Comparison of ENCODE assay signal across 18 cellular contexts in the genomic region with DNA sequence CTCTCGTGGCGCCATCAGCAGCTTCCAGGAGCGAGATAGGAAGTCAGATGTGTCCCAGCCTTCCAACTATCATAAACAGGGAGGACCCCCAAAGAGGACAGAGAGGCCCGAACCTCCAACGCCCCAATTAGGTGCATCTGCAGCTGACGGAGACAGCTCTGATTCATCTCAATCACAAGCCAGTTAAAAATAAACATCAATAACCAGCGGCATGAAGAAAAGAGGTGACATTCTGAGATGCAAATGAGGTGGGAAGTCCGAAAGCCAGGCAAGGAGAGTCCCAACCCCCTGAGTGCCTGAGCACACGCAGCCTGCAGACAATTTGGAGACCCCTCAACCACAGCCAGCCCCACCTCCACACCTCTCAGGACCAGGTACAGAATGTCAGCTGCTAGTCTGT. TPM values are rescaled to one million over a fixed set of nuclear protein-coding genes. Genes with fewer than 3 reads are reported as not detected.
A peak's percentile ranks its signal among the peaks of the same experiment; 100 is the strongest.
DNase-seq lines count a peak whose midpoint lies in the region; ATAC-seq, FAIRE-seq and TF ChIP-seq lines count a peak whose summit lies in the region.
"Had no signal": no experiment of that assay in that cellular context is flagged by ENCODE, and none has a peak within 500 bp of the region (broad histone marks: within the 10 kb centered on the region; RNA-seq: fewer than 3 reads in every experiment).

No MANE protein-coding gene starts in this region.

- H3K4me3 ChIP-seq in GM12865 (ENCODE audit: low read depth, low read length) (no peak overlapping the region), GM12878 (no peak overlapping the region)
- H3K4me3 ChIP-seq: K562, PC-9, SJSA1 had no signal

- H4K20me1 ChIP-seq in GM12878 (ENCODE audit: control insufficient read depth, insufficient read depth) = no peaks in the 10 kb centered on the region

- WGBS in GM12878 (ENCODE audit: insufficient coverage, insufficient replicate concordance, low lambda C conversion rate, missing lambda C conversion rate) = 1% methylated on average over 9 of the region's 9 CpGs

- H3K27ac ChIP-seq in GM12878 (ENCODE audit: control insufficient read depth, insufficient read depth) = no peak overlapping the region
- H3K27ac ChIP-seq: C4-2B, PC-9, SJSA1 had no signal

- H3K36me3 ChIP-seq in GM12878 (ENCODE audit: control insufficient read depth in 2 of 2, insufficient read depth in 2 of 2, low read length in 1 of 2) = no peaks in the 10 kb centered on the region
- H3K36me3 ChIP-seq: SJSA1 had no signal

- ATAC-seq in GM18867 (IDR thresholded peaks at IDR 0.05; ENCODE audit: unreplicated experiment) (peak; percentile 57), HG02852 (IDR thresholded peaks at IDR 0.05; ENCODE audit: unreplicated experiment) (peak; percentile 56), GM12878 (peak; percentile 51), HG02623 (IDR thresholded peaks at IDR 0.05; ENCODE audit: unreplicated experiment) (no peak)
- ATAC-seq: K562 had no signal

- peak; percentile 20 for DNase-seq in GM12865 (ENCODE audit: low read depth)
- DNase-seq in GM12878 (ENCODE audit: low read depth, low spot score) = no peak
- DNase-seq in activated effector memory CD4-positive, alpha-beta T cell treated with anti-CD3 and anti-CD28 coated beads, Interleukin-2, amount 50 U/mL, for 16 hours = no peak
- no peak for DNase-seq in activated CD4-positive, alpha-beta T cell treated with anti-CD3 and anti-CD28 coated beads, Interleukin-2, amount 50 U/mL, for 48 hours
- DNase-seq in RCC 7860 (ENCODE audit: low spot score) = no peak
- DNase-seq: NCI-H1105 treated with DMSO at 0.1 percent for 48 hours, NCI-H1694, NCI-H2081 treated with DMSO at 0.1 percent for 48 hours, NCI-H2227 treated with DMSO at 0.1 percent for 48 hours, PC-9 had no signal

- intact Hi-C loops in GM12878 (cut with micrococcal nuclease; ENCODE audit: unreplicated experiment) = no loop called here

- CTCF ChIA-PET in GM12878 (lab: Yijun Ruan, JAX) = interaction anchor here (1.7 kb wide), 1 partner anchor 57 kb away, joined by 3 read pairs; no protein-coding TSS in a partner anchor

- BruUV-seq in GM12878 (replicated peaks; lab: Mats Ljungman, UMichigan) = no TSS peak

- POLR2A ChIA-PET in GM12878 (lab: Charles Lee) = no interaction called here

- FAIRE-seq in GM12878 (lab: Jason Lieb, UNC) (no peak), RCC 7860 (lab: Jason Lieb, UNC) (no peak)
- FAIRE-seq: D721Med, H54, K562 had no signal

- H3K4me2 ChIP-seq in GM12878 (ENCODE audit: control insufficient read depth, insufficient read depth) = peak overlapping the region; percentile 44; the same call in 1 of the 2 replicates
- H3K4me2 ChIP-seq: PC-9 had no signal

- H3K4me1 ChIP-seq in GM12878 (ENCODE audit: control insufficient read depth, insufficient read depth, low read length) = peaks cover 13% of the 10 kb centered on the region
- H3K4me1 ChIP-seq: SJSA1 had no signal

- H3K27me3 ChIP-seq in GM12878 (replicated peaks in 1 of 2; ENCODE audit: control insufficient read depth in 2 of 2, insufficient read depth in 2 of 2, low read length in 1 of 2) = no peaks in the 10 kb centered on the region
- H3K27me3 ChIP-seq: SJSA1 had no signal

- SMC1A ChIA-PET in GM12878 (lab: Charles Lee; ENCODE audit: uncharacterized antibody, unreplicated experiment) = no interaction called here

- in situ Hi-C loops in GM12878 (cut with MboI) = no loop called here

- RAD21 ChIA-PET in GM12878 (lab: Charles Lee; ENCODE audit: unreplicated experiment) = no interaction called here

- no peak overlapping the region for H3K9ac ChIP-seq in GM12878 (ENCODE audit: control insufficient read depth, insufficient read depth, low read length)

- TF ChIP-seq EP300 in GM12878 (IDR thresholded peaks at IDR 0.05; ENCODE audit: borderline replicate concordance in 1 of 2, control insufficient read depth in 1 of 2, low read depth in 2 of 2, low read length in 2 of 2) = no peak

- H3K9me3 ChIP-seq in GM12878 (replicated peaks; ENCODE audit: control insufficient read depth, insufficient read depth, low read length) = no peaks in the 10 kb centered on the region
- H3K9me3 ChIP-seq: SJSA1 had no signal

- TF ChIP-seq POLR2A in GM12878 (IDR thresholded peaks at IDR 0.05; ENCODE audit: low read depth, low read length) = no peak

- TF ChIP-seq RAD21 in GM12878 (IDR thresholded peaks at IDR 0.05; ENCODE audit: insufficient read depth, low read depth, low read length) = no peak

- no peak overlapping the region for H2AFZ ChIP-seq in GM12878 (ENCODE audit: control insufficient read depth, low read depth, low read length)
- H2AFZ ChIP-seq: PC-9 had no signal

- H3K79me2 ChIP-seq in GM12878 (ENCODE audit: control insufficient read depth, insufficient read depth, low read length) = no peaks in the 10 kb centered on the region

- no peak for TF ChIP-seq CTCF in GM12865 (IDR thresholded peaks at IDR 0.05; ENCODE audit: insufficient read depth, low read depth, low read length, missing control alignments)
- no peak for TF ChIP-seq CTCF in GM12878 (IDR thresholded peaks at IDR 0.05 in 2 of 3, conservative IDR thresholded peaks at IDR 0.05 in 1 of 3; ENCODE audit: control insufficient read depth in 2 of 3, extremely low read depth in 1 of 3, insufficient read depth in 1 of 3, low read depth in 3 of 3, low read length in 3 of 3)

TF ChIP-seq in GM12878, 131 proteins besides CTCF, POLR2A, EP300 and RAD21 (continues in another document):
- TF ChIP-seq RELA (IDR thresholded peaks at IDR 0.05; ENCODE audit: borderline replicate concordance, partially characterized antibody) = no peak
- TF ChIP-seq RBBP5 (conservative IDR thresholded peaks at IDR 0.05) = no peak
- TF ChIP-seq, protein P1, sequence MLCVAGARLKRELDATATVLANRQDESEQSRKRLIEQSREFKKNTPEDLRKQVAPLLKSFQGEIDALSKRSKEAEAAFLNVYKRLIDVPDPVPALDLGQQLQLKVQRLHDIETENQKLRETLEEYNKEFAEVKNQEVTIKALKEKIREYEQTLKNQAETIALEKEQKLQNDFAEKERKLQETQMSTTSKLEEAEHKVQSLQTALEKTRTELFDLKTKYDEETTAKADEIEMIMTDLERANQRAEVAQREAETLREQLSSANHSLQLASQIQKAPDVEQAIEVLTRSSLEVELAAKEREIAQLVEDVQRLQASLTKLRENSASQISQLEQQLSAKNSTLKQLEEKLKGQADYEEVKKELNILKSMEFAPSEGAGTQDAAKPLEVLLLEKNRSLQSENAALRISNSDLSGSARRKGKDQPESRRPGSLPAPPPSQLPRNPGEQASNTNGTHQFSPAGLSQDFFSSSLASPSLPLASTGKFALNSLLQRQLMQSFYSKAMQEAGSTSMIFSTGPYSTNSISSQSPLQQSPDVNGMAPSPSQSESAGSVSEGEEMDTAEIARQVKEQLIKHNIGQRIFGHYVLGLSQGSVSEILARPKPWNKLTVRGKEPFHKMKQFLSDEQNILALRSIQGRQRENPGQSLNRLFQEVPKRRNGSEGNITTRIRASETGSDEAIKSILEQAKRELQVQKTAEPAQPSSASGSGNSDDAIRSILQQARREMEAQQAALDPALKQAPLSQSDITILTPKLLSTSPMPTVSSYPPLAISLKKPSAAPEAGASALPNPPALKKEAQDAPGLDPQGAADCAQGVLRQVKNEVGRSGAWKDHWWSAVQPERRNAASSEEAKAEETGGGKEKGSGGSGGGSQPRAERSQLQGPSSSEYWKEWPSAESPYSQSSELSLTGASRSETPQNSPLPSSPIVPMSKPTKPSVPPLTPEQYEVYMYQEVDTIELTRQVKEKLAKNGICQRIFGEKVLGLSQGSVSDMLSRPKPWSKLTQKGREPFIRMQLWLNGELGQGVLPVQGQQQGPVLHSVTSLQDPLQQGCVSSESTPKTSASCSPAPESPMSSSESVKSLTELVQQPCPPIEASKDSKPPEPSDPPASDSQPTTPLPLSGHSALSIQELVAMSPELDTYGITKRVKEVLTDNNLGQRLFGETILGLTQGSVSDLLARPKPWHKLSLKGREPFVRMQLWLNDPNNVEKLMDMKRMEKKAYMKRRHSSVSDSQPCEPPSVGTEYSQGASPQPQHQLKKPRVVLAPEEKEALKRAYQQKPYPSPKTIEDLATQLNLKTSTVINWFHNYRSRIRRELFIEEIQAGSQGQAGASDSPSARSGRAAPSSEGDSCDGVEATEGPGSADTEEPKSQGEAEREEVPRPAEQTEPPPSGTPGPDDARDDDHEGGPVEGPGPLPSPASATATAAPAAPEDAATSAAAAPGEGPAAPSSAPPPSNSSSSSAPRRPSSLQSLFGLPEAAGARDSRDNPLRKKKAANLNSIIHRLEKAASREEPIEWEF (IDR thresholded peaks at IDR 0.05; ENCODE audit: insufficient replicate concordance, low read depth, low read length) = no peak
- TF ChIP-seq, protein P2, sequence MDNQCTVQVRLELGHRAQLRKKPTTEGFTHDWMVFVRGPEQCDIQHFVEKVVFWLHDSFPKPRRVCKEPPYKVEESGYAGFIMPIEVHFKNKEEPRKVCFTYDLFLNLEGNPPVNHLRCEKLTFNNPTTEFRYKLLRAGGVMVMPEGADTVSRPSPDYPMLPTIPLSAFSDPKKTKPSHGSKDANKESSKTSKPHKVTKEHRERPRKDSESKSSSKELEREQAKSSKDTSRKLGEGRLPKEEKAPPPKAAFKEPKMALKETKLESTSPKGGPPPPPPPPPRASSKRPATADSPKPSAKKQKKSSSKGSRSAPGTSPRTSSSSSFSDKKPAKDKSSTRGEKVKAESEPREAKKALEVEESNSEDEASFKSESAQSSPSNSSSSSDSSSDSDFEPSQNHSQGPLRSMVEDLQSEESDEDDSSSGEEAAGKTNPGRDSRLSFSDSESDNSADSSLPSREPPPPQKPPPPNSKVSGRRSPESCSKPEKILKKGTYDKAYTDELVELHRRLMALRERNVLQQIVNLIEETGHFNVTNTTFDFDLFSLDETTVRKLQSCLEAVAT (IDR thresholded peaks at IDR 0.05) = no peak

RNA-seq across cellular contexts. Expression of a gene that starts 28.1 kb away (rescaled TPM):
- total RNA-seq in GM12878 (2013; cell fraction: nucleolus; rRNA removed) = 48.4 and 54.1 TPM in 2 replicates
- total RNA-seq in GM12878 (2014; rRNA removed) = 0.11 TPM in 1 of 2 replicates, not detected in the other
- total RNA-seq in GM12878 (2014; rRNA removed; fragmentation: Illumina TruSeq; extraction: Trizol) = 0.13 TPM in 1 of 2 replicates, not detected in the other
- total RNA-seq in GM12878 (2021) = 0.05 and 0.51 TPM in 2 replicates
- not detected for polyA plus RNA-seq in GM12878 (2011; ENCODE audit: low read depth)
- polyA plus RNA-seq in GM12878 (2011; rRNA removed) = 1.7 and 3.7 TPM in 2 replicates
- 2.6 and 2.9 TPM in 2 replicates for polyA plus RNA-seq in GM12878 (2011; cell fraction: cytosol; rRNA removed)
- polyA plus RNA-seq in GM12878 (2011; cell fraction: nucleus; rRNA removed) = 26.7 and 32.8 TPM in 2 replicates
- 0.48 and 0.69 TPM in 2 replicates for polyA plus RNA-seq in GM12878 (2012)
- 0.34 TPM in 1 of 2 replicates, not detected in the other for polyA plus RNA-seq in GM12878 (2014; fragmentation: Illumina TruSeq; extraction: Trizol)
- not detected for polyA plus RNA-seq in GM12878 (2014; fragmentation: Nextera tagmentation; extraction: Ambion mirVana)
- 0.14 and 0.19 TPM in 2 replicates for polyA plus RNA-seq in GM12878 (2014; rRNA removed)
- under 1 TPM; 0.03 to 0.20 TPM for polyA plus RNA-seq in GM12878 (2016; fragmentation: Nextera tagmentation; extraction: Ambion mirVana)
- polyA minus RNA-seq in GM12878 (2011; rRNA and poly(A)+ RNA removed) = 6.8 and 12.3 TPM in 2 replicates
- polyA minus RNA-seq in GM12878 (2011; cell fraction: cytosol; rRNA and poly(A)+ RNA removed) = 1.8 and 2.8 TPM in 2 replicates
- polyA minus RNA-seq in GM12878 (2011; cell fraction: nucleus; rRNA and poly(A)+ RNA removed) = 7.7 and 12.4 TPM in 2 replicates
- total RNA-seq: PC-9, SJSA1 had no signal
- polyA plus RNA-seq: K562 had no signal
